ENCODE assay signal across 28 cellular contexts in the genomic region with DNA sequence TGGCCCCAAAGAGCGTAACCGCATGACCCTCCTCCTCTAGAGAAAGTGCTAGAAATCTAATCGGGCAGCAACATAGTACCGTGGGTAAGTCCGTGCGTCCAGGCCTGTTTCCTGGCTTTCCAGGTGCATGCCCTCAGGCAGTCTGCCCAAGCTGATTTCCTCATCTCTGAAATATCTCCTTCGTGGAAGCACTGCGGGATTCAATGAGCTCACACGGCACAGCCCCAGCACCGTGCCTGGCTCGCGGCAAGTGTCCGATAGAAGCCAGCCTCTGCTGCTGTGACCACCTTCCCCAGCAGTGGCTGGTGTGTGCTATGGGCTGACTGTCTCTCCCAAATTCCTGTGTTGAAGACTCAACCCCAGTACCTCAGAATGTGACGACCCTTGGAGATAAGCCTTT. TPM values are rescaled to one million over a fixed set of nuclear protein-coding genes. Genes with fewer than 3 reads are reported as not detected.
A peak's percentile ranks its signal among the peaks of the same experiment; 100 is the strongest.
DNase-seq lines count a peak whose midpoint lies in the region; ATAC-seq, FAIRE-seq and TF ChIP-seq lines count a peak whose summit lies in the region.
"Had no signal": no experiment of that assay in that cellular context is flagged by ENCODE, and none has a peak within 500 bp of the region (broad histone marks: within the 10 kb centered on the region; RNA-seq: fewer than 3 reads in every experiment).

No MANE protein-coding gene starts in this region.

- peak overlapping the region; percentile 51 for H3K27ac Mint-ChIP-seq in stimulated activated naive B cell treated with anti-CD40 and anti-IgM and Interleukin-4, amounts not matched to agents 10 μg/mL and 1 μg/mL and 100 μg/mL, for 72 hours
- H3K27ac Mint-ChIP-seq: activated CD8-positive, alpha-beta memory T cell treated with anti-CD3 and anti-CD28 coated beads, Interleukin-2, amount 10 ng/mL, durations not matched to agents 7 days and 5 days; memory B cell had no signal

- TF ChIP-seq RAD21 in liver (IDR thresholded peaks at IDR 0.05), result peak; percentile 23 to 56

- FAIRE-seq in bronchial epithelial cell (lab: Jason Lieb, UNC), result no peak
- FAIRE-seq: GM12892, pancreas had no signal

- no peaks in the 10 kb centered on the region for H3K27me3 Mint-ChIP-seq in stimulated activated naive B cell treated with anti-CD40 and anti-IgM and Interleukin-4, amounts not matched to agents 10 μg/mL and 1 μg/mL and 100 μg/mL, for 72 hours
- H3K27me3 Mint-ChIP-seq: activated CD8-positive, alpha-beta memory T cell treated with anti-CD3 and anti-CD28 coated beads, Interleukin-2, amount 10 ng/mL, durations not matched to agents 7 days and 5 days; memory B cell had no signal

- H3K27ac ChIP-seq in MM.1S (ENCODE audit: low read length) (peak overlapping the region; percentile 99; the same call in 1 of the 2 replicates), liver (ENCODE audit: low read depth in 1 of 2, low read length in 2 of 2) (no peak overlapping the region)
- H3K27ac ChIP-seq: dorsolateral prefrontal cortex, gastroesophageal sphincter, hepatocyte, pancreas, PC-9, vagina, VCaP had no signal

- H3K4me1 Mint-ChIP-seq in stimulated activated naive B cell treated with anti-CD40 and anti-IgM and Interleukin-4, amounts not matched to agents 10 μg/mL and 1 μg/mL and 100 μg/mL, for 72 hours, result peaks cover 16 to 28% of the 10 kb centered on the region in 2 donors

- TF ChIP-seq CTCF in MM.1S (IDR thresholded peaks at IDR 0.05; ENCODE audit: low read length) (no peak), bronchial epithelial cell (IDR thresholded peaks at IDR 0.05; ENCODE audit: insufficient read depth, low read length, severe bottlenecking) (no peak), liver (IDR thresholded peaks at IDR 0.05; ENCODE audit: low read depth, low read length, missing input control) (no peak)

- H3F3A ChIP-seq in MM.1S (ENCODE audit: insufficient read depth, low read length), result peaks cover 33% of the 10 kb centered on the region

- H3K9me3 Mint-ChIP-seq in stimulated activated naive B cell treated with anti-CD40 and anti-IgM and Interleukin-4, amounts not matched to agents 10 μg/mL and 1 μg/mL and 100 μg/mL, for 72 hours, result no peaks in the 10 kb centered on the region
- H3K9me3 Mint-ChIP-seq: activated T-cell treated with anti-CD3 and anti-CD28 coated beads, Interleukin-2, amount 50 U/mL, for 4 hours; memory B cell; neural crest cell had no signal

- WGBS in liver, result 58% methylated on average over 14 of the region's 14 CpGs

- H3K27me3 ChIP-seq in MM.1S (replicated peaks; ENCODE audit: insufficient read depth, low read length), result no peaks in the 10 kb centered on the region
- H3K27me3 ChIP-seq in bronchial epithelial cell (ENCODE audit: control insufficient read depth, insufficient read depth, low read length), result no peaks in the 10 kb centered on the region
- no peaks in the 10 kb centered on the region for H3K27me3 ChIP-seq in liver (ENCODE audit: control insufficient read depth in 4 of 4, insufficient read depth in 4 of 4, low read length in 3 of 4)
- H3K27me3 ChIP-seq: dorsolateral prefrontal cortex, gastroesophageal sphincter, hepatocyte, pancreas, stomach, vagina had no signal

- peaks cover 54 to 64% of the 10 kb centered on the region in 2 donors for H3K36me3 Mint-ChIP-seq in stimulated activated naive B cell treated with anti-CD40 and anti-IgM and Interleukin-4, amounts not matched to agents 10 μg/mL and 1 μg/mL and 100 μg/mL, for 72 hours

- ATAC-seq in stimulated activated naive B cell treated with anti-CD40 and anti-IgM and Interleukin-4, amounts not matched to agents 10 μg/mL and 1 μg/mL and 100 μg/mL, for 72 hours (replicated peaks), result no peak
- ATAC-seq: activated CD8-positive, alpha-beta memory T cell treated with anti-CD3 and anti-CD28 coated beads, Interleukin-2, amount 10 ng/mL, durations not matched to agents 7 days and 5 days; activated T-cell treated with anti-CD3 and anti-CD28 coated beads, Interleukin-2, amount 50 U/mL, for 4 hours; gastroesophageal sphincter; pancreas; right cardiac atrium had no signal

- no peaks in the 10 kb centered on the region for H4K20me1 ChIP-seq in MM.1S (ENCODE audit: insufficient read depth, low read length)

- H3K79me2 ChIP-seq in MM.1S (ENCODE audit: low read length), result peaks cover 22% of the 10 kb centered on the region
- H3K79me2 ChIP-seq: hepatocyte had no signal

- no peak overlapping the region for H3K4me2 ChIP-seq in MM.1S (ENCODE audit: low read depth, low read length)
- H3K4me2 ChIP-seq: hepatocyte, PC-9 had no signal

- no peaks in the 10 kb centered on the region for H3K36me3 ChIP-seq in MM.1S (replicated peaks; ENCODE audit: insufficient read depth, low read length)
- peaks cover 4% of the 10 kb centered on the region for H3K36me3 ChIP-seq in bronchial epithelial cell (ENCODE audit: control insufficient read depth, insufficient read depth, low read length)
- peaks cover 0 to 12% (median 0%) of the 10 kb centered on the region in 4 donors for H3K36me3 ChIP-seq in liver (ENCODE audit: control insufficient read depth in 4 of 4, insufficient read depth in 3 of 4, low read depth in 1 of 4, low read length in 3 of 4)
- H3K36me3 ChIP-seq: pancreas had no signal

- no peaks in the 10 kb centered on the region for H3K9me3 ChIP-seq in MM.1S (replicated peaks; ENCODE audit: insufficient read depth, low read length)
- no peaks in the 10 kb centered on the region for H3K9me3 ChIP-seq in liver (ENCODE audit: control insufficient read depth in 4 of 4, low read length in 3 of 4)
- H3K9me3 ChIP-seq: gastroesophageal sphincter, pancreas, stomach, vagina had no signal

- H3K9ac ChIP-seq in MM.1S (ENCODE audit: low read length), result no peak overlapping the region
- no peak overlapping the region for H3K9ac ChIP-seq in liver (ENCODE audit: low read depth in 1 of 2, low read length in 2 of 2)

- H3K4me3 ChIP-seq in MM.1S (ENCODE audit: low read length), result no peak overlapping the region
- no peak overlapping the region for H3K4me3 ChIP-seq in bronchial epithelial cell (ENCODE audit: low read depth, low read length)
- H3K4me3 ChIP-seq in liver (ENCODE audit: low read depth in 1 of 3, low read length in 3 of 3), result no peak overlapping the region
- H3K4me3 ChIP-seq: dorsolateral prefrontal cortex, gastroesophageal sphincter, hepatocyte, pancreas, PC-9, stomach, vagina had no signal

- no peak for DNase-seq in MM.1S
- DNase-seq in bronchial epithelial cell (ENCODE audit: low read depth), result peak; percentile 62
- DNase-seq in stimulated activated naive B cell treated with anti-CD40 and anti-IgM and Interleukin-4, amounts not matched to agents 10 μg/mL and 1 μg/mL and 100 μg/mL, for 72 hours, result no peak
- DNase-seq in HuH-7.5 (ENCODE audit: low spot score), result no peak
- DNase-seq in NCI-H2196 treated with DMSO at 0.1 percent for 48 hours (lab: John Stamatoyannopoulos, UW; ENCODE audit: unreplicated experiment), result no peak
- DNase-seq in stimulated activated CD4-positive, alpha-beta T cell treated with anti-CD3 and anti-CD28 coated beads, Interleukin-4, amount 100 ng/mL, for 1 hour, result no peak
- DNase-seq: activated CD8-positive, alpha-beta memory T cell treated with anti-CD3 and anti-CD28 coated beads, Interleukin-2, amount 10 ng/mL, durations not matched to agents 7 days and 5 days; activated T-cell treated with anti-CD3 and anti-CD28 coated beads, Interleukin-2, amount 50 U/mL, for 4 hours; DMS153; H9; left cardiac atrium; NCI-H1417; NCI-H2029 treated with DMSO at 0.1 percent for 48 hours; NCI-H345; PC-9; right cardiac atrium; SHP77 treated with DMSO at 0.1 percent for 48 hours; stomach had no signal

- no peaks in the 10 kb centered on the region for H3K9me2 ChIP-seq in MM.1S (replicated peaks; ENCODE audit: insufficient read depth, low read length)

- H3K4me1 ChIP-seq in MM.1S (ENCODE audit: low read length) (peaks cover 38% of the 10 kb centered on the region), liver (ENCODE audit: control insufficient read depth in 4 of 4, insufficient read depth in 4 of 4, low read length in 3 of 4) (no peaks in the 10 kb centered on the region)
- H3K4me1 ChIP-seq: pancreas, vagina had no signal

- H3K4me3 Mint-ChIP-seq in stimulated activated naive B cell treated with anti-CD40 and anti-IgM and Interleukin-4, amounts not matched to agents 10 μg/mL and 1 μg/mL and 100 μg/mL, for 72 hours, result no peak overlapping the region
- H3K4me3 Mint-ChIP-seq: activated CD8-positive, alpha-beta memory T cell treated with anti-CD3 and anti-CD28 coated beads, Interleukin-2, amount 10 ng/mL, durations not matched to agents 7 days and 5 days; activated T-cell treated with anti-CD3 and anti-CD28 coated beads, Interleukin-2, amount 50 U/mL, for 4 hours; H9; memory B cell; neural crest cell had no signal

- no peak overlapping the region for H2AFZ ChIP-seq in MM.1S (ENCODE audit: low read length)
- H2AFZ ChIP-seq: hepatocyte, PC-9 had no signal

TF ChIP-seq in liver, 16 proteins besides CTCF, POLR2A, EP300 and RAD21:
- TF ChIP-seq, protein P1, sequence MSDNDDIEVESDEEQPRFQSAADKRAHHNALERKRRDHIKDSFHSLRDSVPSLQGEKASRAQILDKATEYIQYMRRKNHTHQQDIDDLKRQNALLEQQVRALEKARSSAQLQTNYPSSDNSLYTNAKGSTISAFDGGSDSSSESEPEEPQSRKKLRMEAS (IDR thresholded peaks at IDR 0.05), result no peak
- TF ChIP-seq HNF4A (conservative IDR thresholded peaks at IDR 0.05) (peak; percentile 30 to 33), RXRA (IDR thresholded peaks at IDR 0.05) (no peak)
TF ChIP-seq in liver: peak in this region for 1.

RNA-seq across cellular contexts. Expression of gene RPUSD4, which starts 20.7 kb away (rescaled TPM):
- 23.6 and 47.9 TPM in 2 replicates for total RNA-seq in bronchial epithelial cell
- 10 to 100 TPM; 20.5 to 23.7 TPM for total RNA-seq in liver
- polyA plus RNA-seq in liver, result 10 to 100 TPM in 1 of 2 donors, 1 to 10 TPM in 1; 9.4 to 13.8 TPM

RNA-seq across cellular contexts. Expression of gene FAM118B, which starts 20.8 kb away (rescaled TPM):
- 15.5 and 15.8 TPM in 2 replicates for total RNA-seq in bronchial epithelial cell
- 10 to 100 TPM in 1 of 2 donors, 1 to 10 TPM in 1; 6.5 to 12.0 TPM for total RNA-seq in liver
- 1 to 10 TPM; 3.7 to 6.6 TPM for polyA plus RNA-seq in liver
